22 cellular contexts compared by ENCODE assay signal in genomic region chrX:68672581-68673318, GRCh38. TPM values are rescaled to one million over a fixed set of nuclear protein-coding genes. Genes with fewer than 3 reads are reported as not detected.
DNase-seq lines count a peak whose midpoint lies in the region; ATAC-seq and TF ChIP-seq lines count a peak whose summit lies in the region.
"Had no signal": no experiment of that assay in that cellular context is flagged by ENCODE, and none has a peak within 500 bp of the region (broad histone marks: within the 10 kb centered on the region; RNA-seq: fewer than 3 reads in every experiment).

No MANE protein-coding gene starts in this region.

- H3K27me3 Mint-ChIP-seq in brain, result peaks cover 12% of the 10 kb centered on the region
- no peaks in the 10 kb centered on the region for H3K27me3 Mint-ChIP-seq in nephron progenitor cell (ENCODE audit: low read depth, poor library complexity)
- no peaks in the 10 kb centered on the region for H3K27me3 Mint-ChIP-seq in type B pancreatic cell

- no peak for TF ChIP-seq POLR2A in erythroblast (IDR thresholded peaks at IDR 0.05; ENCODE audit: low read length)

- H3K9me3 Mint-ChIP-seq in brain (peaks cover 0 to 3% (median 0%) of the 10 kb centered on the region in 5 experiments), nephron progenitor cell (peaks cover 50% of the 10 kb centered on the region), type B pancreatic cell (peaks cover 10% of the 10 kb centered on the region)
- H3K9me3 Mint-ChIP-seq: activated naive CD4-positive, alpha-beta T cell treated with anti-CD3 and anti-CD28 coated beads for 36 hours had no signal

- intact Hi-C loops in right cardiac atrium (cut with DNase I), result no loop called here

- H3K9me3 ChIP-seq in right cardiac atrium (ENCODE audit: control insufficient read depth, low read length), result no peaks in the 10 kb centered on the region
- H3K9me3 ChIP-seq: colonic mucosa, mucosa of descending colon, pancreas had no signal

- peak; percentile 80 to 85 for ATAC-seq in right cardiac atrium
- ATAC-seq: mucosa of descending colon, Panc1, pancreas, SK-N-SH treated with all-trans-retinoic acid at 6 μM for 48 hours had no signal

- H3K4me3 ChIP-seq in right cardiac atrium (ENCODE audit: low read length), result no peak overlapping the region
- H3K4me3 ChIP-seq: colonic mucosa, GM23248, mucosa of descending colon, pancreas, smooth muscle cell had no signal

- H3K4me1 Mint-ChIP-seq in brain (peaks cover 11% of the 10 kb centered on the region), nephron progenitor cell (peaks cover 71% of the 10 kb centered on the region), type B pancreatic cell (ENCODE audit: unreplicated experiment) (peaks cover 30% of the 10 kb centered on the region)

- DNase-seq in right cardiac atrium (peak; percentile 31 to 81 (median 78)), nephron progenitor cell (no peak), type B pancreatic cell (ENCODE audit: extremely low spot score, unreplicated experiment) (no peak), EL (no peak), T-helper 2 cell (no peak), erythroblast (lab: John Stamatoyannopoulos, UW) (no peak)
- no peak for DNase-seq in activated T-cell treated with anti-CD3 and anti-CD28 coated beads, Interleukin-2, amount 50 U/mL, for 48 hours
- DNase-seq: activated CD4-positive, alpha-beta T cell treated with anti-CD3 and anti-CD28 coated beads for 48 hours; activated CD8-positive, alpha-beta memory T cell treated with anti-CD3 and anti-CD28 coated beads, Interleukin-2, amount 50 U/mL, for 48 hours; activated naive CD4-positive, alpha-beta T cell treated with anti-CD3 and anti-CD28 coated beads for 36 hours; colonic mucosa; GM23248; mucosa of descending colon; NCI-H1105; NCI-H748 treated with DMSO at 0.1 percent for 48 hours; pancreas had no signal

- H3K4me1 ChIP-seq in right cardiac atrium (ENCODE audit: control insufficient read depth, insufficient read depth, low read length), result peaks cover 2% of the 10 kb centered on the region
- H3K4me1 ChIP-seq: colonic mucosa, pancreas had no signal

- H3K36me3 Mint-ChIP-seq in brain, result no peaks in the 10 kb centered on the region
- H3K36me3 Mint-ChIP-seq in nephron progenitor cell (ENCODE audit: low read depth), result no peaks in the 10 kb centered on the region
- no peaks in the 10 kb centered on the region for H3K36me3 Mint-ChIP-seq in type B pancreatic cell

- no peaks in the 10 kb centered on the region for H3K27me3 ChIP-seq in right cardiac atrium (ENCODE audit: control insufficient read depth, insufficient read depth)
- H3K27me3 ChIP-seq: colonic mucosa had no signal

- peak overlapping the region; percentile 42 for H3K27ac ChIP-seq in right cardiac atrium (ENCODE audit: low read length)
- H3K27ac ChIP-seq: colonic mucosa, GM23248, HL-60, KMS-11, pancreas had no signal

- H3K27ac Mint-ChIP-seq in brain, result peak overlapping the region in 3 of 5 experiments; percentile 25 to 69 (median 37)
- H3K27ac Mint-ChIP-seq in nephron progenitor cell, result peak overlapping the region; percentile 97
- no peak overlapping the region for H3K27ac Mint-ChIP-seq in type B pancreatic cell
- H3K27ac Mint-ChIP-seq: activated naive CD4-positive, alpha-beta T cell treated with anti-CD3 and anti-CD28 coated beads for 36 hours had no signal

- WGBS in right cardiac atrium, result 38% methylated on average over 3 of the region's 3 CpGs

- TF ChIP-seq CTCF in brain (conservative IDR thresholded peaks at IDR 0.05) (no peak), nephron progenitor cell (IDR thresholded peaks at IDR 0.05) (no peak), type B pancreatic cell (conservative IDR thresholded peaks at IDR 0.05) (no peak)

- H3K4me3 Mint-ChIP-seq in brain, result no peak overlapping the region
- H3K4me3 Mint-ChIP-seq in nephron progenitor cell, result peak overlapping the region; percentile 27
- H3K4me3 Mint-ChIP-seq in type B pancreatic cell, result peak overlapping the region; percentile 14
- H3K4me3 Mint-ChIP-seq: activated naive CD4-positive, alpha-beta T cell treated with anti-CD3 and anti-CD28 coated beads for 36 hours had no signal

RNA-seq across cellular contexts. Expression of gene STARD8, which starts 25.3 kb away (rescaled TPM):
- polyA plus RNA-seq in brain (ENCODE audit: insufficient read depth, low read depth, low replicate concordance), result 4.6 TPM
- 10 to 100 TPM; 10.2 to 12.2 (median 10.5) TPM for total RNA-seq in right cardiac atrium
- 6.0 TPM for polyA plus RNA-seq in right cardiac atrium
- total RNA-seq in type B pancreatic cell (ENCODE audit: low replicate concordance), result 0.67 and 9.9 TPM in 2 replicates

Comparison
In these comparisons a context has a peak if more than half of its experiments do, and no peak if none do; other contexts are left out.
1. H3K4me3 Mint-ChIP-seq: peak in nephron progenitor cell (single experiment) and type B pancreatic cell (single experiment); none in brain (0 of 5).
2. DNase-seq: peak in right cardiac atrium (3 of 3); none in nephron progenitor cell (single experiment), type B pancreatic cell (single experiment), EL (single experiment), T-helper 2 cell (0 of 5), activated T-cell treated with anti-CD3 and anti-CD28 coated beads, Interleukin-2, amount 50 U/mL, for 48 hours (0 of 2) and erythroblast (0 of 2).